ENCODE assay signal across 12 cellular contexts in the genomic region with DNA sequence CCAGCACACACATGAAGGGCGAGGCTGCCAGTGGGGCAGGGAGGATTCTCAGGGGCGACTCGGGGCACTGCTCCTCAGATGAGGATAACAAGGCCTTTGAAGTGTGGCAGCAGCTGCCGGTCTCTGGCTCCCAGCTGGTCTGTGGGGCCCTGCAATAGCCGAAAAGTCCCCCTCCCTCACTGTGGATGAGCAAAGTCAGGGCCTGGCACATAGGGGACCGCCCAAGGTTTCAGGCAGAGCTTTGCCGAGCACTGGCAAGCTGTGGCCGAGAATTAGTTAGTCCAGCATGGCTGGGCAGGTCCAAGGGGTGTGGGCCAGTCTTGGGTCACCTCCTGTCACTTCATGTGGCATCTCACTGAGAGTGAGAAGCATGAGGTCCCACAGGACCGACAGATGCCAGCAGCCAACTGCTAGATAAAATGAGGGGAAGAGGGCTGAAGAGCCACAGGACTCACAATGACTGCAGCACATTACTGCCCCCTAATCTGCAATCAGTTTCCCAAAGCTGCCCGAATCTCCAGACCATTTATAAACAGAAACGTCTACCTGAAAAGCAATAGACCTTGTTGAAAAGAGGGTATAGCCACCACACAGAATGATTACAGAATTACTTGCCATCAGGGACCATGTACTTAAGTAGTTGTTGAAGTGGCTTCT. TPM values are rescaled to one million over a fixed set of nuclear protein-coding genes. Genes with fewer than 3 reads are reported as not detected.
DNase-seq lines count a peak whose midpoint lies in the region; ATAC-seq and TF ChIP-seq lines count a peak whose summit lies in the region.
"Had no signal": no experiment of that assay in that cellular context is flagged by ENCODE, and none has a peak within 500 bp of the region (broad histone marks: within the 10 kb centered on the region; RNA-seq: fewer than 3 reads in every experiment).

No MANE protein-coding gene starts in this region.

- TF ChIP-seq POLR2A in gastrocnemius medialis (IDR thresholded peaks at IDR 0.05) = no peak

- peak in 1 of 2 donors; percentile 6 for ATAC-seq in gastrocnemius medialis
- ATAC-seq in HG02759 (IDR thresholded peaks at IDR 0.05; ENCODE audit: unreplicated experiment) = no peak
- ATAC-seq: CD8-positive, alpha-beta T cell had no signal

- peak overlapping the region; percentile 76 to 86 (median 82) for H3K27ac ChIP-seq in gastrocnemius medialis

- H3K4me1 ChIP-seq in gastrocnemius medialis = peaks cover 26 to 46% of the 10 kb centered on the region in 2 donors

- in situ Hi-C loops in gastrocnemius medialis (cut with MboI; ENCODE audit: low sequenced_read_pairs in 4 of 4) = no loop called here

- TF ChIP-seq CTCF in gastrocnemius medialis (IDR thresholded peaks at IDR 0.05 in 4 of 5, conservative IDR thresholded peaks at IDR 0.05 in 1 of 5) = no peak

- peak overlapping the region in 2 of 4 donors; percentile 17 to 37 for H3K4me3 ChIP-seq in gastrocnemius medialis

- DNase-seq in DMS 273 treated with DMSO at 0.1 percent for 48 hours (lab: John Stamatoyannopoulos, UW) (peak; percentile 52), NCI-H69 (lab: John Stamatoyannopoulos, UW) (peak; percentile 60), hypothalamus (lab: John Stamatoyannopoulos, UW) (peak in 32 of 51 donors; percentile 5 to 63 (median 24)), gastrocnemius medialis (peak in 1 of 2 donors; percentile 54), GM19240 (ENCODE audit: insufficient read length, low spot score) (no peak), NOMO-1 (lab: John Stamatoyannopoulos, UW; ENCODE audit: unreplicated experiment in 2 of 2) (no peak)
- no peak for DNase-seq in stimulated activated CD4-positive, alpha-beta T cell treated with anti-CD3 and anti-CD28 coated beads, Interleukin-4, amount 100 ng/mL, for 24 hours
- DNase-seq: activated CD8-positive, alpha-beta memory T cell treated with anti-CD3 and anti-CD28 coated beads, Interleukin-2, amount 50 U/mL, for 4 hours; CD8-positive, alpha-beta T cell; NCI-H2029; small intestine had no signal

- no peaks in the 10 kb centered on the region for H3K9me3 ChIP-seq in gastrocnemius medialis

- no peaks in the 10 kb centered on the region for H3K27me3 ChIP-seq in gastrocnemius medialis

- intact Hi-C loops in gastrocnemius medialis (cut with DNase I; ENCODE audit: low total_unique reads) = loop anchor here (5.0 kb wide), 3 partner anchors 42 to 347 kb away; a partner anchor contains a TSS

- no peaks in the 10 kb centered on the region for H3K36me3 ChIP-seq in gastrocnemius medialis

RNA-seq across cellular contexts. Expression of a gene that starts 12.5 kb away (rescaled TPM):
- total RNA-seq in gastrocnemius medialis = 10 to 100 TPM; 15.6 to 39.8 (median 19.5) TPM

Comparison
In these comparisons a context has a peak if more than half of its experiments do, and no peak if none do; other contexts are left out.
1. DNase-seq: peak in DMS 273 treated with DMSO at 0.1 percent for 48 hours (single experiment), NCI-H69 (single experiment) and hypothalamus (32 of 51); none in GM19240 (single experiment), NOMO-1 (0 of 2) and stimulated activated CD4-positive, alpha-beta T cell treated with anti-CD3 and anti-CD28 coated beads, Interleukin-4, amount 100 ng/mL, for 24 hours (single experiment).